ENCODE assay signal across 8 cellular contexts in the genomic region with DNA sequence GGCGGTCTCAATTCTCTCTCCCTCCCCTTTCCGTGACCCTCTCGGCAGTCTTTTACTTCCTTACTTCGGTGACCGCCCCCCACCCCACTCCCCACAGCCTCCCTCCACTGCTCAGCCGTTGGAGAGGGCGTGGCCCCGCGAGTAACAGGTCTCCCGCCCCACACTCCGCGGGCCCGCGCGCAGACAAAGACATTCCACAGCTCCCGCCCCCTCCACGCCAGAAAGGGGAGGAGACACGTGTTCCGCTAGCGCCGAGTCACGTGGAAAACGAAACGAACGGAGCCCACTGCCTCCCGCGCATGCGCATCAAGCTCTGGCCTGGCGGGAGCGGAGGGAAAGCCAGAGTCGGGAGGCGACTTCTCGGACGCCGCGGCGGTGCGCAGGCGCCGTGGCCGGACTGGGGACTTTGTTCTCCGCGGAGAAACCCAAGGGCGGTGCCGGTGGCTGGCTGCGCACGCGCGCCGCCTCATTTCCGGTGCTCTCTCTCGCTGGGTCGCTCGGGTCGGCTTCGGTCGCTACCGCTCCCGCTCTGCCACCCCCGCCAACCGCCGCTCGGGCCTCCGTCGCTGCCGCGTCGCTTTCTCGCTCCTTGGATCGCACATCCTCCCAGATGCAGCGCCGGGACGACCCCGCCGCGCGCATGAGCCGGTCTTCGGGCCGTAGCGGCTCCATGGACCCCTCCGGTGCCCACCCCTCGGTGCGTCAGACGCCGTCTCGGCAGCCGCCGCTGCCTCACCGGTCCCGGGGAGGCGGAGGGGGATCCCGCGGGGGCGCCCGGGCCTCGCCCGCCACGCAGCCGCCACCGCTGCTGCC. TPM values are rescaled to one million over a fixed set of nuclear protein-coding genes. Genes with fewer than 3 reads are reported as not detected.
DNase-seq lines count a peak whose midpoint lies in the region; FAIRE-seq and TF ChIP-seq lines count a peak whose summit lies in the region.

A gene with protein sequence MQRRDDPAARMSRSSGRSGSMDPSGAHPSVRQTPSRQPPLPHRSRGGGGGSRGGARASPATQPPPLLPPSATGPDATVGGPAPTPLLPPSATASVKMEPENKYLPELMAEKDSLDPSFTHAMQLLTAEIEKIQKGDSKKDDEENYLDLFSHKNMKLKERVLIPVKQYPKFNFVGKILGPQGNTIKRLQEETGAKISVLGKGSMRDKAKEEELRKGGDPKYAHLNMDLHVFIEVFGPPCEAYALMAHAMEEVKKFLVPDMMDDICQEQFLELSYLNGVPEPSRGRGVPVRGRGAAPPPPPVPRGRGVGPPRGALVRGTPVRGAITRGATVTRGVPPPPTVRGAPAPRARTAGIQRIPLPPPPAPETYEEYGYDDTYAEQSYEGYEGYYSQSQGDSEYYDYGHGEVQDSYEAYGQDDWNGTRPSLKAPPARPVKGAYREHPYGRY (plus strand): TSS at position 483 of the 813 bp plus-strand sequence. CDS start 128 bp downstream, at position 611.

- intact Hi-C loops in activated naive CD4-positive, alpha-beta T cell treated with anti-CD3 and anti-CD28 coated beads for 36 hours (cut with micrococcal nuclease), result loop anchor here (1.0 to 2.0 kb wide), 5 partner anchors 29 to 369 kb away; a partner anchor contains a TSS

- H3K4me2 ChIP-seq in neuronal stem cell (ENCODE audit: insufficient read depth, low read length, poor library complexity, severe bottlenecking), result peak within 1 kb of the TSS; percentile 62

- CTCF ChIA-PET in activated naive CD4-positive, alpha-beta T cell treated with anti-CD3 and anti-CD28 coated beads for 36 hours (lab: Charles Lee), result interaction anchor here (1.1 kb wide), 1 partner anchor 10 kb away, joined by 3 read pairs; no protein-coding TSS in a partner anchor

- H3K36me3 Mint-ChIP-seq in activated naive CD4-positive, alpha-beta T cell treated with anti-CD3 and anti-CD28 coated beads for 36 hours (ENCODE audit: low read depth), result peaks cover 25% of the 10 kb centered on the region

- peak within 1 kb of the TSS; percentile 94 for H3K4me3 Mint-ChIP-seq in activated naive CD4-positive, alpha-beta T cell treated with anti-CD3 and anti-CD28 coated beads for 36 hours

- H2AK5ac ChIP-seq in neuronal stem cell (ENCODE audit: low read depth, low read length), result peak within 1 kb of the TSS; percentile 99

- peaks cover 33% of the 10 kb centered on the region for H3K4me1 Mint-ChIP-seq in activated naive CD4-positive, alpha-beta T cell treated with anti-CD3 and anti-CD28 coated beads for 36 hours (ENCODE audit: low read depth)

- no peak within 1 kb of the TSS for H2BK120ac ChIP-seq in neuronal stem cell (ENCODE audit: low read depth, low read length)

- H3K9me3 Mint-ChIP-seq in activated naive CD4-positive, alpha-beta T cell treated with anti-CD3 and anti-CD28 coated beads for 36 hours, result no peaks in the 10 kb centered on the region

- peak within 1 kb of the TSS; percentile 99 for H4K91ac ChIP-seq in neuronal stem cell (ENCODE audit: low read depth, low read length, poor library complexity)

- H3K14ac ChIP-seq in neuronal stem cell (ENCODE audit: low read length), result peak within 1 kb of the TSS; percentile 100

- peak within 1 kb of the TSS; percentile 94 for H2BK15ac ChIP-seq in neuronal stem cell (ENCODE audit: low read length)

- peaks cover 4 to 33% of the 10 kb centered on the region in 2 donors for H3K36me3 ChIP-seq in neuronal stem cell (replicated peaks in 1 of 2; ENCODE audit: control insufficient read depth in 2 of 2, insufficient read depth in 2 of 2, low read length in 2 of 2)

- no CpG with 5 or more reads among the region's 101 CpGs for WGBS in neuronal stem cell (ENCODE audit: extremely low coverage in 2 of 2, insufficient read length in 2 of 2, insufficient replicate concordance in 1 of 2), 2 donors

- H2BK12ac ChIP-seq in neuronal stem cell (ENCODE audit: low read length), result peak within 1 kb of the TSS; percentile 90

- peak within 1 kb of the TSS; percentile 92 for H3K4me3 ChIP-seq in HFF-Myc (replicated peaks; ENCODE audit: low read depth, low read length)
- peak within 1 kb of the TSS; percentile 94 to 100 for H3K4me3 ChIP-seq in neuronal stem cell (ENCODE audit: low read length in 2 of 2)

- no peak for TF ChIP-seq CTCF in HFF-Myc (IDR thresholded peaks at IDR 0.05; ENCODE audit: low read depth, low read length, missing control alignments)
- no peak for TF ChIP-seq CTCF in subcutaneous adipose tissue (IDR thresholded peaks at IDR 0.05; ENCODE audit: low read depth)

- H2BK5ac ChIP-seq in neuronal stem cell (ENCODE audit: low read length), result peak within 1 kb of the TSS; percentile 99

- peak within 1 kb of the TSS; percentile 100 for H3K9ac ChIP-seq in neuronal stem cell (ENCODE audit: low read depth, low read length, poor library complexity)

- no peak for FAIRE-seq in frontal cortex (lab: Jason Lieb, UNC)

- H3K9me3 ChIP-seq in neuronal stem cell (replicated peaks in 1 of 2; ENCODE audit: control insufficient read depth in 2 of 2, insufficient read depth in 1 of 2, low read depth in 1 of 2, low read length in 2 of 2), result peaks cover 0 to 15% of the 10 kb centered on the region in 2 donors

- peak; percentile 100 for DNase-seq in GM03348 (ENCODE audit: low spot score)
- DNase-seq in HFF-Myc (ENCODE audit: extremely low read depth, low read depth), result peak; percentile 92
- peak; percentile 100 for DNase-seq in NAMALWA (ENCODE audit: low spot score)
- peak; percentile 98 for DNase-seq in SK-N-DZ (ENCODE audit: low spot score)
- peak; percentile 98 for DNase-seq in activated naive CD4-positive, alpha-beta T cell treated with anti-CD3 and anti-CD28 coated beads for 36 hours
- DNase-seq in frontal cortex (ENCODE audit: low spot score in 2 of 2), result peak; percentile 98
- peak; percentile 99 for DNase-seq in neuronal stem cell (ENCODE audit: low spot score)

- H4K8ac ChIP-seq in neuronal stem cell (ENCODE audit: low read depth, low read length), result peak within 1 kb of the TSS; percentile 23

- peaks cover 7 to 11% of the 10 kb centered on the region in 2 donors for H3K4me1 ChIP-seq in neuronal stem cell (ENCODE audit: control insufficient read depth in 2 of 2, insufficient read depth in 1 of 2, low read depth in 1 of 2, low read length in 2 of 2)

- no peaks in the 10 kb centered on the region for H3K27me3 Mint-ChIP-seq in activated naive CD4-positive, alpha-beta T cell treated with anti-CD3 and anti-CD28 coated beads for 36 hours (ENCODE audit: low read depth)

- peak within 1 kb of the TSS; percentile 87 for H2AFZ ChIP-seq in neuronal stem cell (ENCODE audit: low read length)

- H3K27ac Mint-ChIP-seq in activated naive CD4-positive, alpha-beta T cell treated with anti-CD3 and anti-CD28 coated beads for 36 hours, result peak within 1 kb of the TSS; percentile 94

- peaks cover 3% of the 10 kb centered on the region for H3K79me1 ChIP-seq in neuronal stem cell (ENCODE audit: low read depth, low read length)

- peak within 1 kb of the TSS; percentile 99 for H3K23ac ChIP-seq in neuronal stem cell (ENCODE audit: low read depth, low read length, poor library complexity)

- no peaks in the 10 kb centered on the region for H3K27me3 ChIP-seq in neuronal stem cell (ENCODE audit: control insufficient read depth in 3 of 3, insufficient read depth in 3 of 3, low read depth in 1 of 3, low read length in 3 of 3)

- H3K18ac ChIP-seq in neuronal stem cell (ENCODE audit: low read length), result peak within 1 kb of the TSS; percentile 100

- H3K27ac ChIP-seq in neuronal stem cell (replicated peaks; ENCODE audit: low read length), result peak within 1 kb of the TSS; percentile 97

- H3K4ac ChIP-seq in neuronal stem cell (ENCODE audit: low read length), result peak within 1 kb of the TSS; percentile 99

RNA-seq across cellular contexts. Expression of the gene that starts here (rescaled TPM):
- polyA plus RNA-seq in SK-N-DZ (2014; cell fraction: cytosol; rRNA removed), result 115 and 123 TPM in 2 replicates
- 73.1 and 117 TPM in 2 replicates for polyA plus RNA-seq in SK-N-DZ (2014; cell fraction: nucleus; rRNA removed)
- total RNA-seq in activated naive CD4-positive, alpha-beta T cell treated with anti-CD3 and anti-CD28 coated beads for 36 hours, result 100 to 1,000 TPM; 189 to 198 TPM
- total RNA-seq in frontal cortex (105 TPM), subcutaneous adipose tissue (10 to 100 TPM; 56.4 to 92.9 (median 63.2) TPM)
- polyA plus RNA-seq in neuronal stem cell (2013, experiment 1 of 2), result 280 TPM
- 296 TPM for polyA plus RNA-seq in neuronal stem cell (2013, experiment 2 of 2)

Comparison
In these comparisons a context has a peak if more than half of its experiments do, and no peak if none do; other contexts are left out.
1. Peak in every context shown above with its lines: DNase-seq, H3K4me3 ChIP-seq and H3K27ac ChIP-seq.